In the genomic region with DNA sequence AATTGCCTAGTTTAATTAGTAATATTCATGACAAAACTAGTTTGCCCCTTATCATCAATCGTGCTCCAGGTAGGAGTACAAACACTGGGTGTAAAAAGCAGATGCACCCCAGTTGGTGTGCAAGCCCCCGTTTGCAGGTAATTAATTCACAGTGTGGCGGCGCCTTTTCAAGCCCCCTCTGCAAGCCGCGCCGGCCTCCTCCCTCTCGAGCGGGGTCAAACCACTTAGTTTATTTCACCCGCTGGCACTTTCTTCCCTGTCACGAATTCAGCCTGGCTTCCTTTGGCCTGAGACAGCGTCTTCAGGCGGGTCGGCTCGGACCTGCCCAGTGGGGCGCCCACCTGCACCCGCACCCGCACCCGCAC, we compare ENCODE assay signal across 8 cellular contexts.
DNase-seq lines count a peak whose midpoint lies in the region; ATAC-seq and TF ChIP-seq lines count a peak whose summit lies in the region.

No MANE protein-coding gene starts in this region.

- H3K27ac ChIP-seq in heart left ventricle (peak overlapping the region in 10 of 12 donors; percentile 1 to 75 (median 51)), ascending aorta (peak overlapping the region; percentile 55 to 58), mesendoderm (ENCODE audit: low read depth, low read length) (no peak overlapping the region), aorta (ENCODE audit: low read depth in 1 of 2, low read length in 2 of 2) (peak overlapping the region in 1 of 2 donors; percentile 7)

- DNase-seq in heart left ventricle (no peak), Right ventricle myocardium superior (no peak), ascending aorta (ENCODE audit: low spot score in 2 of 2) (no peak), mesendoderm (no peak), aorta (no peak), NCI-H345 treated with DMSO at 0.1 percent for 48 hours (lab: John Stamatoyannopoulos, UW; ENCODE audit: unreplicated experiment) (no peak)
- no peak for DNase-seq in activated CD4-positive, CD25-positive, alpha-beta regulatory T cell treated with anti-CD3 and anti-CD28 coated beads, Interleukin-2, amount 50 U/mL, for 72 hours

- H3K4me3 ChIP-seq in heart left ventricle (peak overlapping the region; percentile 68 to 95 (median 88)), ascending aorta (peak overlapping the region; percentile 81 to 94), mesendoderm (ENCODE audit: low read length) (peak overlapping the region; percentile 9), aorta (ENCODE audit: low read length in 2 of 2) (peak overlapping the region; percentile 55 to 88)

- TF ChIP-seq POLR2A in heart left ventricle (IDR thresholded peaks at IDR 0.05) = no peak

- peak overlapping the region; percentile 88 for H3K4me2 ChIP-seq in mesendoderm (ENCODE audit: low read length)

- no peak overlapping the region for H4K8ac ChIP-seq in mesendoderm (ENCODE audit: low read depth, low read length)

- H2BK15ac ChIP-seq in mesendoderm (replicated peaks; ENCODE audit: low read depth) = no peak overlapping the region

- peaks cover 0 to 31% (median 13%) of the 10 kb centered on the region in 12 donors for H3K4me1 ChIP-seq in heart left ventricle
- H3K4me1 ChIP-seq in ascending aorta = peaks cover 0 to 5% of the 10 kb centered on the region in 2 donors
- peaks cover 2% of the 10 kb centered on the region for H3K4me1 ChIP-seq in mesendoderm (ENCODE audit: control insufficient read depth, low read depth, low read length)
- no peaks in the 10 kb centered on the region for H3K4me1 ChIP-seq in aorta (ENCODE audit: control insufficient read depth in 1 of 2, insufficient read depth in 2 of 2, low read length in 2 of 2)

- TF ChIP-seq CTCF in heart left ventricle (IDR thresholded peaks at IDR 0.05) = no peak
- no peak for TF ChIP-seq CTCF in ascending aorta (IDR thresholded peaks at IDR 0.05)

- H3K18ac ChIP-seq in mesendoderm (ENCODE audit: low read length) = no peak overlapping the region

- H3K9ac ChIP-seq in mesendoderm (ENCODE audit: low read length) = no peak overlapping the region

- H3K36me3 ChIP-seq in heart left ventricle = no peaks in the 10 kb centered on the region
- H3K36me3 ChIP-seq in ascending aorta = no peaks in the 10 kb centered on the region
- H3K36me3 ChIP-seq in mesendoderm (ENCODE audit: control insufficient read depth, insufficient read depth, low read length) = no peaks in the 10 kb centered on the region
- H3K36me3 ChIP-seq in aorta (ENCODE audit: control insufficient read depth in 1 of 2, insufficient read depth in 2 of 2, low read length in 1 of 2) = no peaks in the 10 kb centered on the region

- H3K27me3 ChIP-seq in heart left ventricle (no peaks in the 10 kb centered on the region), ascending aorta (no peaks in the 10 kb centered on the region), mesendoderm (ENCODE audit: insufficient read depth, low read length, poor library complexity) (peaks cover 3% of the 10 kb centered on the region), aorta (ENCODE audit: control insufficient read depth in 1 of 2, insufficient read depth in 2 of 2, low read length in 1 of 2) (no peaks in the 10 kb centered on the region)

- H3K23ac ChIP-seq in mesendoderm (ENCODE audit: low read length) = no peak overlapping the region

- no peak overlapping the region for H4K5ac ChIP-seq in mesendoderm (ENCODE audit: low read length)

- ATAC-seq in heart left ventricle (no peak), Right ventricle myocardium superior (ENCODE audit: poor library complexity) (no peak), aorta (ENCODE audit: low FRiP score) (no peak), HG03135 (IDR thresholded peaks at IDR 0.05; ENCODE audit: unreplicated experiment) (no peak)

- no peak overlapping the region for H2BK120ac ChIP-seq in mesendoderm (ENCODE audit: low read depth, low read length)

- no peaks in the 10 kb centered on the region for H3K79me2 ChIP-seq in mesendoderm (ENCODE audit: control insufficient read depth, insufficient read depth, low read length)

- no peaks in the 10 kb centered on the region for H3K79me1 ChIP-seq in mesendoderm (ENCODE audit: low read length)

- 1 to 3% (median 2%) methylated on average over 11 to 19 of the region's 19 CpGs for whole genome bisulfite sequencing in heart left ventricle, 4 donors
- no CpG with 5 or more reads among the region's 19 CpGs for WGBS in mesendoderm (ENCODE audit: extremely low coverage, insufficient coverage, low lambda C conversion rate)
- WGBS in aorta, 2 donors = 0 to 1% methylated on average over 19 of the region's 19 CpGs

- intact Hi-C loops in heart left ventricle (cut with DNase I) (loop anchor here in 2 of 10 donors (5.0 to 10.0 kb wide), 2 partner anchors 92 to 94 kb away; no protein-coding TSS in a partner anchor), Right ventricle myocardium superior (cut with DNase I) (no loop called here), ascending aorta (cut with DNase I) (loop anchor here (2.0 to 5.0 kb wide), 4 partner anchors 96 to 319 kb away; no protein-coding TSS in a partner anchor), aorta (cut with DNase I) (loop anchor here in 1 of 2 donors (5.0 kb wide), 2 partner anchors 64 to 94 kb away; no protein-coding TSS in a partner anchor)

- H2BK5ac ChIP-seq in mesendoderm (ENCODE audit: low read length) = no peak overlapping the region

- H2AK5ac ChIP-seq in mesendoderm (ENCODE audit: low read length) = no peak overlapping the region

- H3K56ac ChIP-seq in mesendoderm (ENCODE audit: low read length) = peak overlapping the region; percentile 57

- no peak overlapping the region for H3K4ac ChIP-seq in mesendoderm (ENCODE audit: low read depth, low read length)

- H3K9me3 ChIP-seq in heart left ventricle = peaks cover 0 to 4% (median 0%) of the 10 kb centered on the region in 12 donors
- H3K9me3 ChIP-seq in ascending aorta = no peaks in the 10 kb centered on the region
- H3K9me3 ChIP-seq in aorta (ENCODE audit: control insufficient read depth, low read length) = no peaks in the 10 kb centered on the region

Comparison
In these comparisons a context has a peak if more than half of its experiments do, and no peak if none do; other contexts are left out.
1. H3K4me3 ChIP-seq: peak in every context shown above with its lines; median percentile 88 in heart left ventricle; 88 in ascending aorta; 72 in aorta; 9 in mesendoderm.